In genomic region chr21:37700641-37701202, GRCh38 we compare ENCODE assay signal across 1 cellular context.
TF ChIP-seq lines count a peak whose summit lies in the region.

No MANE protein-coding gene starts in this region.

TF ChIP-seq in HEK293, 187 proteins besides CTCF, POLR2A, EP300 and RAD21 (continued from another document):
- TF ChIP-seq ZNF341 (tag by site-specific recombination; IDR thresholded peaks at IDR 0.05; ENCODE audit: low read depth) (peak; percentile 64; the same call in 1 of the 2 replicates), ZNF354C (tag by site-specific recombination; IDR thresholded peaks at IDR 0.05; ENCODE audit: borderline replicate concordance, low read depth) (no peak), ZBTB10 (tag by site-specific recombination; IDR thresholded peaks at IDR 0.05) (peak; percentile 84; the same call in 1 of the 2 replicates), AEBP2 (tag by site-specific recombination; IDR thresholded peaks at IDR 0.05; ENCODE audit: borderline replicate concordance) (no peak), KLF9 (tag by site-specific recombination; IDR thresholded peaks at IDR 0.05; ENCODE audit: low read depth) (no peak), ZNF623 (tag by site-specific recombination; IDR thresholded peaks at IDR 0.05) (peak; percentile 6; the same call in 1 of the 2 replicates), ZNF692 (tag by site-specific recombination; IDR thresholded peaks at IDR 0.05) (peak; percentile 28; the same call in 1 of the 2 replicates), ZNF416 (tag by site-specific recombination; IDR thresholded peaks at IDR 0.05) (no peak), ZNF423 (tag by site-specific recombination; IDR thresholded peaks at IDR 0.05) (peak; percentile 37; the same call in 1 of the 2 replicates), ZFP37 (tag by site-specific recombination; IDR thresholded peaks at IDR 0.05) (0 out of 2 replicates have a peak, but pooled peaks have one; percentile 31), ZNF561 (tag by site-specific recombination; IDR thresholded peaks at IDR 0.05; ENCODE audit: borderline replicate concordance) (0 out of 2 replicates have a peak, but pooled peaks have one; percentile 20), ZBTB48 (tag by site-specific recombination; IDR thresholded peaks at IDR 0.05) (peak; percentile 38; the same call in 1 of the 2 replicates), ZNF280D (tag by site-specific recombination; IDR thresholded peaks at IDR 0.05) (peak; percentile 83; the same call in 1 of the 2 replicates), SP7 (tag by site-specific recombination; IDR thresholded peaks at IDR 0.05) (0 out of 2 replicates have a peak, but pooled peaks have one; percentile 45), YY1 (tag by site-specific recombination; IDR thresholded peaks at IDR 0.05) (no peak), ZNF324 (tag by site-specific recombination; IDR thresholded peaks at IDR 0.05) (no peak), ZNF394 (tag by site-specific recombination; IDR thresholded peaks at IDR 0.05; ENCODE audit: borderline replicate concordance) (peak; percentile 48; the same call in 1 of the 2 replicates), ZNF549 (tag by site-specific recombination; IDR thresholded peaks at IDR 0.05) (peak; percentile 51; the same call in 1 of the 2 replicates), ZBTB17 (tag by site-specific recombination; IDR thresholded peaks at IDR 0.05) (peak; percentile 48; the same call in 1 of the 2 replicates), TRIM28 (IDR thresholded peaks at IDR 0.05; ENCODE audit: borderline replicate concordance, low read length) (peak; percentile 73; the same call in 1 of the 2 replicates), ZNF362 (tag by site-specific recombination; IDR thresholded peaks at IDR 0.05) (no peak), ZNF76 (tag by site-specific recombination; IDR thresholded peaks at IDR 0.05; ENCODE audit: borderline replicate concordance, low read depth) (0 out of 2 replicates have a peak, but pooled peaks have one; percentile 26)
